13 cellular contexts compared by ENCODE assay signal in the genomic region with DNA sequence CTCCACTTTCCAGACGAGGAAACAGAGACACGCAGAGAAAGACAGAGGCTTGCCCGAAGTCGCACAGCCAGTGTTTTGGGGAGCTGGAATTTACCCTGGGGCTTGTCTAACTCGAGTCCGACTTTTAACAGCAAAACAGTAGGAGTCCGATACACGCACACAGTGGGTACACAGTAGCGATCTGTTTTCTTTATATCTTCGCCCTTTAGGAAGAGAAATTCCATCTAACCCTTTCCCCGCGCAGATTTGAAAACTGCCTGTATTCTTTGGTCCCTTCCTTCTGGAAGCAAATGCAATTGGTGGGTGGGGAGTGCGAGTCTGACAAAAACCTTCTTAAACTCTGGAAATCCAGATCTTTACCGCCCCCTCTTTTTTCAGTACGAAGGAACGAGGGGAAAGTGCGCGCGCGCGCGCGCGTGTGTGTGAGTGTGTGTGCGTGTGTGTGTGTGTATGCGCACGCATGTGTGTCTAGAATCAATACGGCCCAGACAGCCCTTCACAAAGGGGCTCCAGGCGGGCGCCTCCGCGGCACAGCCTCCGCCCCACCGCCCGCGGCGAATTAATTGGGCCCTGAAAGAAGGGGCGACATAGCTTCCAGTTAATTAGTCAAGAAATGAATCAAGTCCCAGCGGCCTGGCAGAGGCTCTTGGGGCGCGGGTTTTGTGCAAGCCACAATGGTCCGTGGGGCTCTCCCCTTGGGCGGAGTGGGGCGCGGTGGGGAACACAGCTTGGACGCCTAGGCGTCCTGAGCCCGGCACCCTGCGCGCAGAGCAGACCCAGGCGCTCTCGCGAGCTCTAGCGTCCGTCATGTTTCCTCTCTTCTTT. TPM values are rescaled to one million over a fixed set of nuclear protein-coding genes. Genes with fewer than 3 reads are reported as not detected.
A peak's percentile ranks its signal among the peaks of the same experiment; 100 is the strongest.
DNase-seq lines count a peak whose midpoint lies in the region; ATAC-seq and TF ChIP-seq lines count a peak whose summit lies in the region.
"Had no signal": no experiment of that assay in that cellular context is flagged by ENCODE, and none has a peak within 500 bp of the region (broad histone marks: within the 10 kb centered on the region; RNA-seq: fewer than 3 reads in every experiment).

No MANE protein-coding gene starts in this region.

- H3K9me3 Mint-ChIP-seq in MCF 10A (ENCODE audit: unreplicated experiment) (no peaks in the 10 kb centered on the region), endodermal cell (no peaks in the 10 kb centered on the region), type B pancreatic cell (no peaks in the 10 kb centered on the region)
- H3K9me3 Mint-ChIP-seq: T-helper 1 cell treated with Interleukin-12 subunit alpha and Interleukin-12 subunit beta and Interleukin-4 antibody, amounts not matched to agents 30 μg/mL and 1 μg/mL, for 36 hours had no signal

- H3K27ac ChIP-seq in breast epithelium (peak overlapping the region in 1 of 2 donors; percentile 69), endodermal cell (ENCODE audit: low read depth, low read length) (no peak overlapping the region), mesodermal cell (ENCODE audit: low read depth, low read length, severe bottlenecking) (no peak overlapping the region)

- no peak for TF ChIP-seq POLR2A in breast epithelium (IDR thresholded peaks at IDR 0.05)

- no peak overlapping the region for H3K27ac Mint-ChIP-seq in MCF 10A (ENCODE audit: low read depth, unreplicated experiment)
- no peak overlapping the region for H3K27ac Mint-ChIP-seq in endodermal cell
- H3K27ac Mint-ChIP-seq in type B pancreatic cell: peak overlapping the region; percentile 74
- H3K27ac Mint-ChIP-seq: T-helper 1 cell treated with Interleukin-12 subunit alpha and Interleukin-12 subunit beta and Interleukin-4 antibody, amounts not matched to agents 30 μg/mL and 1 μg/mL, for 36 hours had no signal

- no peak overlapping the region for H3K9ac ChIP-seq in endodermal cell (ENCODE audit: extremely low read depth, low read length, poor library complexity, severe bottlenecking)

- H3K4me1 ChIP-seq in breast epithelium: no peaks in the 10 kb centered on the region
- peaks cover 10% of the 10 kb centered on the region for H3K4me1 ChIP-seq in endodermal cell (ENCODE audit: control insufficient read depth, insufficient read depth, low read length)
- H3K4me1 ChIP-seq in mesodermal cell (ENCODE audit: control insufficient read depth, insufficient read depth, low read length, poor library complexity, severe bottlenecking): peaks cover 26% of the 10 kb centered on the region

- H3K4me3 ChIP-seq in breast epithelium (peak overlapping the region in 2 of 3 donors; percentile 50 to 71), endodermal cell (ENCODE audit: low read length) (peak overlapping the region; percentile 78), mesodermal cell (ENCODE audit: extremely low read depth, insufficient read depth, low read length, poor library complexity, severe bottlenecking) (peak overlapping the region; percentile 16)

- CTCF ChIA-PET in MCF 10A (lab: Yijun Ruan, JAX): interaction anchor here (0.7 kb wide), 1 partner anchor 93 kb away, joined by 3 read pairs; no protein-coding TSS in a partner anchor

- DNase-seq in breast epithelium (ENCODE audit: low spot score in 2 of 2): no peak
- DNase-seq in MCF 10A (ENCODE audit: unreplicated experiment): no peak
- DNase-seq in endodermal cell: peak; percentile 79
- no peak for DNase-seq in type B pancreatic cell (ENCODE audit: extremely low spot score, unreplicated experiment)
- DNase-seq in stimulated activated CD4-positive, alpha-beta T cell treated with anti-CD3 and anti-CD28 coated beads, Interleukin-4, amount 100 ng/mL, for 24 hours: no peak
- no peak for DNase-seq in KBM-7
- DNase-seq: activated CD8-positive, alpha-beta memory T cell treated with anti-CD3 and anti-CD28 coated beads for 24 hours; MM.1S; stimulated activated naive CD8-positive, alpha-beta T cell treated with anti-CD3 and anti-CD28 coated beads, Interleukin-15, Interleukin-2, amounts not matched to agents 100 U/mL and 50 U/mL, for 24 hours had no signal

- no peak overlapping the region for H3K4me3 Mint-ChIP-seq in MCF 10A (ENCODE audit: unreplicated experiment)
- peak overlapping the region; percentile 51 for H3K4me3 Mint-ChIP-seq in endodermal cell
- peak overlapping the region; percentile 88 for H3K4me3 Mint-ChIP-seq in type B pancreatic cell
- H3K4me3 Mint-ChIP-seq: T-helper 1 cell treated with Interleukin-12 subunit alpha and Interleukin-12 subunit beta and Interleukin-4 antibody, amounts not matched to agents 30 μg/mL and 1 μg/mL, for 36 hours had no signal

- H3K9me3 ChIP-seq in breast epithelium (no peaks in the 10 kb centered on the region), endodermal cell (ENCODE audit: control insufficient read depth, low read length) (no peaks in the 10 kb centered on the region), mesodermal cell (ENCODE audit: control insufficient read depth, low read length) (no peaks in the 10 kb centered on the region)

- BruUV-seq in MCF 10A (replicated peaks; lab: Mats Ljungman, UMichigan): no TSS peak

- H3K27me3 Mint-ChIP-seq in MCF 10A (ENCODE audit: insufficient read depth, unreplicated experiment) (peaks cover 74% of the 10 kb centered on the region), endodermal cell (ENCODE audit: insufficient read depth) (peaks cover 99% of the 10 kb centered on the region), type B pancreatic cell (peaks cover 100% of the 10 kb centered on the region)

- no peaks in the 10 kb centered on the region for H3K4me1 Mint-ChIP-seq in MCF 10A (ENCODE audit: insufficient read depth, unreplicated experiment)
- peaks cover 73% of the 10 kb centered on the region for H3K4me1 Mint-ChIP-seq in endodermal cell
- peaks cover 48% of the 10 kb centered on the region for H3K4me1 Mint-ChIP-seq in type B pancreatic cell (ENCODE audit: unreplicated experiment)

- in situ Hi-C loops in KBM-7 (cut with MboI; ENCODE audit: low pct_unique_long_range_greater_than_20kb, low sequenced_read_pairs): no loop called here

- peaks cover 0 to 21% of the 10 kb centered on the region in 2 donors for H3K27me3 ChIP-seq in breast epithelium
- peaks cover 100% of the 10 kb centered on the region for H3K27me3 ChIP-seq in endodermal cell (ENCODE audit: control insufficient read depth, insufficient read depth, low read length, poor library complexity, severe bottlenecking)

- no peak for ATAC-seq in GM21786 (IDR thresholded peaks at IDR 0.05; ENCODE audit: unreplicated experiment)
- ATAC-seq: stimulated activated naive CD8-positive, alpha-beta T cell treated with anti-CD3 and anti-CD28 coated beads, Interleukin-15, Interleukin-2, amounts not matched to agents 100 U/mL and 50 U/mL, for 24 hours had no signal

- WGBS in endodermal cell (ENCODE audit: insufficient coverage in 1 of 2, insufficient read length in 1 of 2), 2 experiments: 1 to 2% methylated on average over 31 to 47 of the region's 55 CpGs
- WGBS in mesodermal cell (ENCODE audit: insufficient coverage in 2 of 2), 2 experiments: 1% methylated on average over 35 to 38 of the region's 55 CpGs

- intact Hi-C loops in breast epithelium (cut with DNase I; ENCODE audit: low total_unique reads) (loop anchor here (5.0 kb wide), 1 partner anchor 696 kb away; no protein-coding TSS in a partner anchor), MCF 10A (cut with micrococcal nuclease) (no loop called here)

- H3K36me3 Mint-ChIP-seq in MCF 10A (ENCODE audit: insufficient read depth, unreplicated experiment) (no peaks in the 10 kb centered on the region), endodermal cell (ENCODE audit: low read depth) (no peaks in the 10 kb centered on the region), type B pancreatic cell (peaks cover 3% of the 10 kb centered on the region)

- POLR2A ChIA-PET in MCF 10A (lab: Yijun Ruan, JAX): interaction anchor here (0.6 kb wide), 1 partner anchor 1230 kb away, joined by 4 read pairs; no protein-coding TSS in a partner anchor

- TF ChIP-seq CTCF in breast epithelium (IDR thresholded peaks at IDR 0.05): no peak
- no peak for TF ChIP-seq CTCF in MCF 10A (IDR thresholded peaks at IDR 0.05; ENCODE audit: unreplicated experiment)
- TF ChIP-seq CTCF in endodermal cell (conservative IDR thresholded peaks at IDR 0.05): no peak
- TF ChIP-seq CTCF in type B pancreatic cell (conservative IDR thresholded peaks at IDR 0.05): no peak

- H3K36me3 ChIP-seq in breast epithelium (no peaks in the 10 kb centered on the region), endodermal cell (ENCODE audit: control insufficient read depth, insufficient read depth, low read length) (no peaks in the 10 kb centered on the region), mesodermal cell (ENCODE audit: control insufficient read depth, insufficient read depth, low read length) (no peaks in the 10 kb centered on the region)

RNA-seq across cellular contexts. Expression of a gene that starts 14.0 kb away (rescaled TPM):
- total RNA-seq in breast epithelium (100 to 1,000 TPM in 1 of 3 donors, 10 to 100 TPM in 2; 21.3 to 115 (median 78.3) TPM), MCF 10A (2022) (6.6 and 8.0 TPM in 2 replicates), endodermal cell (10 to 100 TPM; 80.8 to 88.1 TPM), type B pancreatic cell (ENCODE audit: low replicate concordance) (102 and 130 TPM in 2 replicates)
- 5.5 TPM for polyA plus RNA-seq in endodermal cell (2013, experiment 1 of 2)
- polyA plus RNA-seq in endodermal cell (2013, experiment 2 of 2): 5.9 TPM
- 73.1 TPM for polyA plus RNA-seq in mesodermal cell (2013, experiment 1 of 2)
- polyA plus RNA-seq in mesodermal cell (2013, experiment 2 of 2): 94.7 TPM
- total RNA-seq: G401 had no signal

Comparison
In these comparisons a context has a peak if more than half of its experiments do, and no peak if none do; other contexts are left out.
1. H3K4me3 ChIP-seq: peak in every context shown above with its lines; median percentile 78 in endodermal cell; 60 in breast epithelium; 16 in mesodermal cell.